ENCODE assay signal across 31 cellular contexts in the genomic region with DNA sequence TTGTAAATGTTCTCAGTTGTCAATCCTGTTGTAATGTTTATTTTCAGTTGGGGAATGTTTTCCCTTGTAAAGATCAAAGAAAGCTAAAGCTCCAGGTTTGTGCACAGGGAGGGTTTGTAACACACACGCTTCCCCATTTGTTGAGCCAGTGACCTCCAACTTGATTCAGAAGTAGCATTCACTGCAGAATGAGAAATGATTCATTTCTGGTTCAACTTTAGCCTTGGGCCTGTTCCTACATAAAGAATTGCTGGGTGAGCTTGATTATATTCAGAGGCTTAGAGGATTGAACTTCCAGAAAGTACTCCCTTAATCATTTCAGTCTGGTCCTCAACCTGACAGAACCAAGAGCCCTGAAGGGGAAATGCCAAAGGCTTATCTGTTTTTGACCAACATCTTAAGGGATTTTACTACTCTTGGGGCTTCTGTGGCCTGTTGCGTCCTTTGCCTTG.
DNase-seq lines count a peak whose midpoint lies in the region; ATAC-seq, FAIRE-seq and TF ChIP-seq lines count a peak whose summit lies in the region.
"Had no signal": no experiment of that assay in that cellular context is flagged by ENCODE, and none has a peak within 500 bp of the region (broad histone marks: within the 10 kb centered on the region; RNA-seq: fewer than 3 reads in every experiment).

No MANE protein-coding gene starts in this region.

- no peak overlapping the region for H3K27ac Mint-ChIP-seq in H9
- H3K27ac Mint-ChIP-seq: activated CD4-positive, alpha-beta memory T cell treated with anti-CD3 and anti-CD28 coated beads for 36 hours; naive thymus-derived CD4-positive, alpha-beta T cell; stimulated activated naive CD8-positive, alpha-beta T cell treated with anti-CD3 and anti-CD28 coated beads, Interleukin-15, amount 100 ng/mL, for 72 hours; T-helper 1 cell treated with Interleukin-12 subunit alpha and Interleukin-12 subunit beta and Interleukin-4 antibody, amounts not matched to agents 30 μg/mL and 1 μg/mL, for 36 hours had no signal

- TF ChIP-seq CTCF in H9 (conservative IDR thresholded peaks at IDR 0.05): no peak
- TF ChIP-seq CTCF in endothelial cell of umbilical vein (IDR thresholded peaks at IDR 0.05; ENCODE audit: extremely low read depth in 1 of 2, insufficient read depth in 1 of 2, low read depth in 1 of 2, low read length in 2 of 2): no peak

- intact Hi-C loops in endothelial cell of umbilical vein (cut with micrococcal nuclease): no loop called here

- H3K4me1 ChIP-seq in H9 (ENCODE audit: insufficient read depth, low read length) (peaks cover 5% of the 10 kb centered on the region; the same call in 1 of the 2 replicates), endothelial cell of umbilical vein (ENCODE audit: control insufficient read depth, extremely low read depth, insufficient read depth, low read length) (peaks cover 18% of the 10 kb centered on the region), stomach smooth muscle (ENCODE audit: control insufficient read depth, insufficient read depth, low read length) (peaks cover 3% of the 10 kb centered on the region), HAP-1 (no peaks in the 10 kb centered on the region)
- H3K4me1 ChIP-seq: Caco-2, tibial nerve had no signal

- H3K4ac ChIP-seq in H9 (ENCODE audit: low read depth, low read length): no peak overlapping the region

- H3K23me2 ChIP-seq in H9 (ENCODE audit: insufficient read length, low read depth, low read length, poor library complexity, severe bottlenecking): no peaks in the 10 kb centered on the region

- no TSS peak for BruUV-seq in endothelial cell of umbilical vein (replicated peaks; lab: Mats Ljungman, UMichigan)

- no peak overlapping the region for H4K5ac ChIP-seq in H9 (ENCODE audit: insufficient read length, low read depth, low read length)

- H4K20me1 ChIP-seq in H9 (ENCODE audit: control insufficient read depth, insufficient read depth, insufficient read length) (no peaks in the 10 kb centered on the region), endothelial cell of umbilical vein (replicated peaks; ENCODE audit: control insufficient read depth, extremely low read depth, insufficient read depth, low read length) (no peaks in the 10 kb centered on the region)

- H3K79me1 ChIP-seq in H9 (ENCODE audit: insufficient read depth, low read depth, low read length, poor library complexity, severe bottlenecking): no peaks in the 10 kb centered on the region

- no peaks in the 10 kb centered on the region for H3K36me3 ChIP-seq in endothelial cell of umbilical vein (ENCODE audit: control insufficient read depth in 2 of 2, extremely low read depth in 1 of 2, insufficient read depth in 2 of 2, low read length in 2 of 2)
- no peaks in the 10 kb centered on the region for H3K36me3 ChIP-seq in stomach smooth muscle (ENCODE audit: control insufficient read depth in 2 of 2, insufficient read depth in 2 of 2, low read length in 2 of 2)
- H3K36me3 ChIP-seq in HAP-1 (replicated peaks): no peaks in the 10 kb centered on the region
- H3K36me3 ChIP-seq: tibial nerve had no signal

- H3K27me3 ChIP-seq in H9 (ENCODE audit: insufficient read depth, low read length) (no peaks in the 10 kb centered on the region), endothelial cell of umbilical vein (ENCODE audit: control insufficient read depth in 2 of 2, insufficient read depth in 2 of 2, low read length in 2 of 2) (no peaks in the 10 kb centered on the region), stomach smooth muscle (ENCODE audit: control insufficient read depth in 1 of 2, insufficient read depth in 2 of 2, low read length in 2 of 2) (no peaks in the 10 kb centered on the region), HAP-1 (ENCODE audit: low read depth) (no peaks in the 10 kb centered on the region)
- H3K27me3 ChIP-seq: tibial nerve had no signal

- H3K23ac ChIP-seq in H9 (ENCODE audit: insufficient read length, low read depth, low read length): no peak overlapping the region

- no peak overlapping the region for H2BK12ac ChIP-seq in H9 (ENCODE audit: insufficient read length, low read depth, low read length)

- WGBS in H9 (ENCODE audit: extremely low coverage, insufficient read length, low lambda C conversion rate): no CpG with 5 or more reads among the region's 2 CpGs

- ATAC-seq in HG03025 (IDR thresholded peaks at IDR 0.05; ENCODE audit: low FRiP score, unreplicated experiment) (no peak), GM21367 (IDR thresholded peaks at IDR 0.05; ENCODE audit: unreplicated experiment) (no peak)
- ATAC-seq: naive thymus-derived CD4-positive, alpha-beta T cell; stimulated activated naive CD8-positive, alpha-beta T cell treated with anti-CD3 and anti-CD28 coated beads, Interleukin-15, amount 100 ng/mL, for 72 hours had no signal

- peaks cover 0 to 2% of the 10 kb centered on the region in 2 experiments; a peak in 3 of 5 replicates for H3K9me3 Mint-ChIP-seq in H9
- H3K9me3 Mint-ChIP-seq: activated CD4-positive, alpha-beta memory T cell treated with anti-CD3 and anti-CD28 coated beads for 36 hours; central memory CD8-positive, alpha-beta T cell; T-helper 1 cell treated with Interleukin-12 subunit alpha and Interleukin-12 subunit beta and Interleukin-4 antibody, amounts not matched to agents 30 μg/mL and 1 μg/mL, for 36 hours had no signal

- H3K4me1 Mint-ChIP-seq in H9: peaks cover 13 to 17% of the 10 kb centered on the region in 2 experiments
- H3K4me1 Mint-ChIP-seq: central memory CD8-positive, alpha-beta T cell; naive thymus-derived CD4-positive, alpha-beta T cell; stimulated activated naive CD8-positive, alpha-beta T cell treated with anti-CD3 and anti-CD28 coated beads, Interleukin-15, amount 100 ng/mL, for 72 hours had no signal

- DNase-seq in H9: no peak
- DNase-seq in endothelial cell of umbilical vein (ENCODE audit: low read depth, low spot score): peak; percentile 86
- DNase-seq in iris pigment epithelial cell (ENCODE audit: low read depth): peak; percentile 57
- no peak for DNase-seq in HAP-1 (ENCODE audit: low spot score in 2 of 2)
- DNase-seq: activated CD4-positive, alpha-beta memory T cell treated with anti-CD3 and anti-CD28 coated beads for 36 hours; activated CD8-positive, alpha-beta memory T cell treated with anti-CD3 and anti-CD28 coated beads, Interleukin-2, amount 50 U/mL, for 48 hours; activated naive CD4-positive, alpha-beta T cell treated with anti-CD3 and anti-CD28 coated beads, Interleukin-2, amount 50 U/mL, for 16 hours; aorta; Caco-2; DMS79 treated with DMSO at 0.1 percent for 48 hours; foreskin melanocyte; hippocampal formation; Kasumi-1; left ventricle myocardium superior; midbrain; naive thymus-derived CD4-positive, alpha-beta T cell; stimulated activated CD4-positive, alpha-beta T cell treated with anti-CD3 and anti-CD28 coated beads, Interleukin-1b, Interleukin-23, amount 100 ng/mL, for 48 hours; stimulated activated CD8-positive, alpha-beta memory T cell treated with anti-CD3 and anti-CD28 coated beads, Interleukin-4, amount 100 ng/mL, for 48 hours; stimulated activated naive CD8-positive, alpha-beta T cell treated with anti-CD3 and anti-CD28 coated beads, Interleukin-15, amount 100 ng/mL, for 72 hours had no signal

- H3T11ph ChIP-seq in H9 (ENCODE audit: low read length): no peak overlapping the region

- peak; percentile 81 for FAIRE-seq in endothelial cell of umbilical vein (lab: Jason Lieb, UNC)
- FAIRE-seq: TTC549 had no signal

- CTCF ChIA-PET in endothelial cell of umbilical vein (lab: Charles Lee): interaction anchor here (0.6 to 2.4 kb wide), 11 partner anchors 8 to 363 kb away, joined by 3 to 16 read pairs (median 5); no protein-coding TSS in a partner anchor

- H3K9me1 ChIP-seq in endothelial cell of umbilical vein (replicated peaks; ENCODE audit: control insufficient read depth, extremely low read depth, insufficient read depth, low read length): no peaks in the 10 kb centered on the region

- no peak overlapping the region for H3K18ac ChIP-seq in H9 (ENCODE audit: insufficient read length, low read depth, low read length)

- H2BK20ac ChIP-seq in H9 (ENCODE audit: low read depth, low read length, poor library complexity, severe bottlenecking): peak overlapping the region; percentile 75

- no peak overlapping the region for H2BK5ac ChIP-seq in H9 (ENCODE audit: insufficient read length, low read length)

- no peak overlapping the region for H3K4me3 Mint-ChIP-seq in H9
- H3K4me3 Mint-ChIP-seq: activated CD4-positive, alpha-beta memory T cell treated with anti-CD3 and anti-CD28 coated beads for 36 hours; central memory CD8-positive, alpha-beta T cell; naive thymus-derived CD4-positive, alpha-beta T cell; stimulated activated naive CD8-positive, alpha-beta T cell treated with anti-CD3 and anti-CD28 coated beads, Interleukin-15, amount 100 ng/mL, for 72 hours; T-helper 1 cell treated with Interleukin-12 subunit alpha and Interleukin-12 subunit beta and Interleukin-4 antibody, amounts not matched to agents 30 μg/mL and 1 μg/mL, for 36 hours had no signal

- TF ChIP-seq POLR2A in endothelial cell of umbilical vein (IDR thresholded peaks at IDR 0.05; ENCODE audit: low read depth, low read length): no peak

- in situ Hi-C loops in HAP-1 (cut with MboI; ENCODE audit: low sequenced_read_pairs): no loop called here

- no peak overlapping the region for H4K8ac ChIP-seq in H9 (replicated peaks; ENCODE audit: insufficient read length, low read depth, low read length)

- H2BK120ac ChIP-seq in H9 (ENCODE audit: low read depth, low read length, poor library complexity, severe bottlenecking): no peak overlapping the region

- H3K4me3 ChIP-seq in endothelial cell of umbilical vein (replicated peaks in 1 of 3; ENCODE audit: insufficient read depth in 1 of 3, low read depth in 1 of 3, low read length in 3 of 3) (no peak overlapping the region), stomach smooth muscle (ENCODE audit: low read length in 2 of 2) (no peak overlapping the region), HAP-1 (no peak overlapping the region)
- H3K4me3 ChIP-seq: dorsolateral prefrontal cortex, SK-N-MC, skin epidermis, tibial nerve had no signal

- POLR2A ChIA-PET in endothelial cell of umbilical vein (lab: Charles Lee): interaction anchor here (1.6 to 1.8 kb wide), 2 partner anchors 10 to 71 kb away, joined by 4 to 5 read pairs; a partner anchor contains a TSS

- H2AFZ ChIP-seq in H9 (ENCODE audit: low read length): peak overlapping the region; percentile 22
- H2AFZ ChIP-seq in endothelial cell of umbilical vein (ENCODE audit: low read depth, low read length): peak overlapping the region; percentile 69

- H4K91ac ChIP-seq in H9 (ENCODE audit: insufficient read length, low read depth, low read length): no peak overlapping the region

- H3K9me3 ChIP-seq in H9 (ENCODE audit: control insufficient read depth, low read depth, low read length): no peaks in the 10 kb centered on the region
- H3K9me3 ChIP-seq in endothelial cell of umbilical vein (replicated peaks; ENCODE audit: control insufficient read depth, insufficient read depth, low read length): no peaks in the 10 kb centered on the region
- no peaks in the 10 kb centered on the region for H3K9me3 ChIP-seq in stomach smooth muscle (ENCODE audit: control insufficient read depth in 2 of 2, low read length in 2 of 2)
- no peaks in the 10 kb centered on the region for H3K9me3 ChIP-seq in HAP-1
- H3K9me3 ChIP-seq: Caco-2 had no signal

- no peak overlapping the region for H3K14ac ChIP-seq in H9 (ENCODE audit: insufficient read depth, low read length)

- H3K79me2 ChIP-seq in H9 (ENCODE audit: insufficient read depth, low read length) (no peaks in the 10 kb centered on the region), endothelial cell of umbilical vein (ENCODE audit: control insufficient read depth, insufficient read depth, low read length) (no peaks in the 10 kb centered on the region)

- dilution Hi-C loops in endothelial cell of umbilical vein (cut with MboI; ENCODE audit: extremely low pct_ligation_motif_present, low sequenced_read_pairs): no loop called here

- H3K27me3 Mint-ChIP-seq in H9 (ENCODE audit: low read depth): no peaks in the 10 kb centered on the region

- no peak overlapping the region for H3K9ac ChIP-seq in H9 (ENCODE audit: extremely low read depth, insufficient read length, low read length)
- no peak overlapping the region for H3K9ac ChIP-seq in endothelial cell of umbilical vein (replicated peaks; ENCODE audit: extremely low read depth, insufficient read depth, low read length)
- no peak overlapping the region for H3K9ac ChIP-seq in stomach smooth muscle (ENCODE audit: low read length in 2 of 2)

- no peak overlapping the region for H3K27ac ChIP-seq in H9 (ENCODE audit: insufficient read length, low read depth, low read length)
- peak overlapping the region; percentile 56 for H3K27ac ChIP-seq in endothelial cell of umbilical vein (ENCODE audit: insufficient read depth, low read depth, low read length)
- peak overlapping the region; percentile 12 for H3K27ac ChIP-seq in stomach smooth muscle (ENCODE audit: low read length)
- H3K27ac ChIP-seq: dorsolateral prefrontal cortex, HL-60, RWPE1, SK-N-MC, skin epidermis, tibial nerve had no signal

- peaks cover under 1 to 5% (median 2%) of the 10 kb centered on the region in 3 experiments; a peak in 2 of 7 replicates for H3K36me3 Mint-ChIP-seq in H9 (ENCODE audit: insufficient read depth in 1 of 3, low read depth in 3 of 3)
- H3K36me3 Mint-ChIP-seq: activated CD4-positive, alpha-beta memory T cell treated with anti-CD3 and anti-CD28 coated beads for 36 hours; naive thymus-derived CD4-positive, alpha-beta T cell had no signal

- H3K56ac ChIP-seq in H9 (ENCODE audit: insufficient read length, low read depth, low read length): no peak overlapping the region

- H3K4me2 ChIP-seq in H9 (ENCODE audit: insufficient read depth, insufficient read length, low read length) (no peak overlapping the region), endothelial cell of umbilical vein (ENCODE audit: insufficient read depth, low read length) (peak overlapping the region; percentile 59)

- no peak overlapping the region for H2BK15ac ChIP-seq in H9 (ENCODE audit: low read depth, low read length)

- no peak overlapping the region for H2AK5ac ChIP-seq in H9 (ENCODE audit: insufficient read length, low read length)

Comparison
In these comparisons a context has a peak if more than half of its experiments do, and no peak if none do; other contexts are left out.
1. DNase-seq: peak in endothelial cell of umbilical vein (single experiment) and iris pigment epithelial cell (single experiment); none in H9 (single experiment) and HAP-1 (0 of 2).